20 cellular contexts compared by ENCODE assay signal in the genomic region with DNA sequence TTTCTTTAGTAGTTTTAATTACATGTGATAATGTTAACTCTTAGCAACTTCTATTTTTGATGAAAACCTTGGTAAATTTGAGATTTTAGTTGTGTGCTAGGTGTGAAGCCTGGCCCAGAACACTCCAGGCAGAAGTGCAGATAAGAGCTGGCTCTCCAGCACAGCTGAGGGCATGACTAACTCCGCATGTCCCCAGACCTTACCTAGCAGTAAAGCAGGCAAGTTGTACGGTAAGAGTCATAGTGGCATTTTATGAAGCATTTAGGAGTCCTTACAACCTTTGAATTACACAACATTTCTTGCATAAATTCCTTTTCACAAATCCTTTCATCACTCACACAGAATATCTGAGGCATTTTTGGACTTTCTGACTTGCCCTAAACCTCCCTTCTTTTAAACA.
DNase-seq lines count a peak whose midpoint lies in the region; ATAC-seq and TF ChIP-seq lines count a peak whose summit lies in the region.
"Had no signal": no experiment of that assay in that cellular context is flagged by ENCODE, and none has a peak within 500 bp of the region (broad histone marks: within the 10 kb centered on the region; RNA-seq: fewer than 3 reads in every experiment).

No MANE protein-coding gene starts in this region.

- H3K27ac Mint-ChIP-seq in MCF 10A (ENCODE audit: low read depth, unreplicated experiment): no peak overlapping the region
- no peak overlapping the region for H3K27ac Mint-ChIP-seq in activated CD4-positive, alpha-beta memory T cell treated with anti-CD3 and anti-CD28 coated beads for 36 hours
- H3K27ac Mint-ChIP-seq: B cell; CD8-positive, alpha-beta T cell; HFFc6 had no signal

- H3K4me3 Mint-ChIP-seq in MCF 10A (ENCODE audit: unreplicated experiment): no peak overlapping the region
- H3K4me3 Mint-ChIP-seq in activated CD4-positive, alpha-beta memory T cell treated with anti-CD3 and anti-CD28 coated beads for 36 hours: no peak overlapping the region
- H3K4me3 Mint-ChIP-seq: B cell; CD8-positive, alpha-beta T cell; HFFc6 had no signal

- no peaks in the 10 kb centered on the region for H4K20me1 ChIP-seq in mammary epithelial cell (ENCODE audit: insufficient read depth, low read length)
- H4K20me1 ChIP-seq: BLaER1 treated with 17β-estradiol and CSF1 and Interleukin-3, amounts not matched to agents 10 nM and 100 nM had no signal

- dilution Hi-C loops in mammary epithelial cell (cut with HindIII; ENCODE audit: low sequenced_read_pairs): no loop called here

- ATAC-seq in left lung (peak; percentile 99), upper lobe of right lung (peak; percentile 79)
- ATAC-seq: CD8-positive, alpha-beta T cell; GM12878; HCT116 had no signal

- H3K27ac ChIP-seq in breast epithelium (no peak overlapping the region), mammary epithelial cell (ENCODE audit: insufficient read depth, low read depth, low read length) (no peak overlapping the region), left lung (no peak overlapping the region), upper lobe of right lung (no peak overlapping the region)
- H3K27ac ChIP-seq: BLaER1 treated with 17β-estradiol and CSF1 and Interleukin-3, amounts not matched to agents 10 nM and 100 nM had no signal

- 89% methylated on average over 2 of the region's 2 CpGs for WGBS in mammary epithelial cell (ENCODE audit: low coverage, missing lambda C conversion rate)

- no TSS peak for BruUV-seq in MCF 10A (replicated peaks; lab: Mats Ljungman, UMichigan)
- BruUV-seq in mammary epithelial cell (replicated peaks; lab: Mats Ljungman, UMichigan): no TSS peak

- H3K9me3 Mint-ChIP-seq in MCF 10A (ENCODE audit: unreplicated experiment): no peaks in the 10 kb centered on the region
- H3K9me3 Mint-ChIP-seq in activated CD4-positive, alpha-beta memory T cell treated with anti-CD3 and anti-CD28 coated beads for 36 hours: peaks cover 2% of the 10 kb centered on the region

- no peak overlapping the region for H3K9ac ChIP-seq in mammary epithelial cell (ENCODE audit: insufficient read depth, low read length)
- H3K9ac ChIP-seq: BLaER1 treated with 17β-estradiol and CSF1 and Interleukin-3, amounts not matched to agents 10 nM and 100 nM had no signal

- intact Hi-C loops in MCF 10A (cut with micrococcal nuclease) (no loop called here), breast epithelium (cut with DNase I; ENCODE audit: low total_unique reads) (no loop called here), mammary epithelial cell (cut with micrococcal nuclease) (no loop called here), left lung (cut with DNase I) (no loop called here), upper lobe of right lung (cut with DNase I) (no loop called here)
- intact Hi-C loops in activated CD4-positive, alpha-beta memory T cell treated with anti-CD3 and anti-CD28 coated beads for 36 hours (cut with micrococcal nuclease): no loop called here

- H3K9me3 ChIP-seq in breast epithelium: no peaks in the 10 kb centered on the region
- no peaks in the 10 kb centered on the region for H3K9me3 ChIP-seq in mammary epithelial cell (replicated peaks; ENCODE audit: insufficient read depth, low read length)
- H3K9me3 ChIP-seq in left lung: peaks cover 0 to 7% of the 10 kb centered on the region in 2 donors
- no peaks in the 10 kb centered on the region for H3K9me3 ChIP-seq in upper lobe of right lung

- H3K36me3 ChIP-seq in breast epithelium (no peaks in the 10 kb centered on the region), mammary epithelial cell (ENCODE audit: insufficient read depth, low read length) (no peaks in the 10 kb centered on the region), left lung (no peaks in the 10 kb centered on the region), upper lobe of right lung (no peaks in the 10 kb centered on the region)
- H3K36me3 ChIP-seq: BLaER1 treated with 17β-estradiol and CSF1 and Interleukin-3, amounts not matched to agents 10 nM and 100 nM had no signal

- H3K4me1 ChIP-seq in breast epithelium (no peaks in the 10 kb centered on the region), mammary epithelial cell (ENCODE audit: insufficient read depth, low read length) (peaks cover 5% of the 10 kb centered on the region), left lung (no peaks in the 10 kb centered on the region), upper lobe of right lung (no peaks in the 10 kb centered on the region)
- H3K4me1 ChIP-seq: BLaER1 treated with 17β-estradiol and CSF1 and Interleukin-3, amounts not matched to agents 10 nM and 100 nM had no signal

- H3K79me2 ChIP-seq in mammary epithelial cell (ENCODE audit: insufficient read depth, low read length): no peaks in the 10 kb centered on the region

- H3K4me2 ChIP-seq in mammary epithelial cell (ENCODE audit: insufficient read depth, low read depth, low read length): no peak overlapping the region
- H3K4me2 ChIP-seq: BLaER1 treated with 17β-estradiol and CSF1 and Interleukin-3, amounts not matched to agents 10 nM and 100 nM had no signal

- no peaks in the 10 kb centered on the region for H3K36me3 Mint-ChIP-seq in MCF 10A (ENCODE audit: insufficient read depth, unreplicated experiment)
- no peaks in the 10 kb centered on the region for H3K36me3 Mint-ChIP-seq in activated CD4-positive, alpha-beta memory T cell treated with anti-CD3 and anti-CD28 coated beads for 36 hours
- H3K36me3 Mint-ChIP-seq: CD8-positive, alpha-beta T cell had no signal

- no peak for TF ChIP-seq POLR2A in breast epithelium (IDR thresholded peaks at IDR 0.05)

- H3K4me1 Mint-ChIP-seq in MCF 10A (ENCODE audit: insufficient read depth, unreplicated experiment): peaks cover 5% of the 10 kb centered on the region
- no peaks in the 10 kb centered on the region for H3K4me1 Mint-ChIP-seq in activated CD4-positive, alpha-beta memory T cell treated with anti-CD3 and anti-CD28 coated beads for 36 hours (ENCODE audit: low read depth)
- H3K4me1 Mint-ChIP-seq: B cell had no signal

- POLR2A ChIA-PET in MCF 10A (lab: Yijun Ruan, JAX): interaction anchor here (0.8 kb wide), 1 partner anchor 16 kb away, joined by 3 read pairs; no protein-coding TSS in a partner anchor
- POLR2A ChIA-PET in activated CD4-positive, alpha-beta memory T cell treated with anti-CD3 and anti-CD28 coated beads for 36 hours (lab: Charles Lee): no interaction called here

- CTCF ChIA-PET in MCF 10A (lab: Yijun Ruan, JAX) (interaction anchor here (0.7 kb wide), 1 partner anchor 19 kb away, joined by 5 read pairs; no protein-coding TSS in a partner anchor), mammary epithelial cell (lab: Charles Lee; ENCODE audit: low non-redundant PET) (no interaction called here)
- CTCF ChIA-PET in activated CD4-positive, alpha-beta memory T cell treated with anti-CD3 and anti-CD28 coated beads for 36 hours (lab: Charles Lee): no interaction called here

- H3K4me3 ChIP-seq in breast epithelium: no peak overlapping the region
- H3K4me3 ChIP-seq in mammary epithelial cell (replicated peaks in 1 of 3; ENCODE audit: insufficient read depth in 1 of 3, low read depth in 2 of 3, low read length in 3 of 3): no peak overlapping the region
- no peak overlapping the region for H3K4me3 ChIP-seq in left lung
- H3K4me3 ChIP-seq in upper lobe of right lung: no peak overlapping the region
- H3K4me3 ChIP-seq: BLaER1 treated with 17β-estradiol and CSF1 and Interleukin-3, amounts not matched to agents 10 nM and 100 nM; GM12878 had no signal

- TF ChIP-seq CTCF in MCF 10A (IDR thresholded peaks at IDR 0.05; ENCODE audit: unreplicated experiment) (no peak), breast epithelium (IDR thresholded peaks at IDR 0.05) (no peak), mammary epithelial cell (conservative IDR thresholded peaks at IDR 0.05 in 1 of 2, IDR thresholded peaks at IDR 0.05 in 1 of 2; ENCODE audit: extremely low read depth in 1 of 2, insufficient read depth in 1 of 2, low read depth in 1 of 2, low read length in 2 of 2) (no peak), left lung (IDR thresholded peaks at IDR 0.05) (no peak), upper lobe of right lung (IDR thresholded peaks at IDR 0.05) (no peak)

- DNase-seq in MCF 10A (ENCODE audit: unreplicated experiment) (peak; percentile 55), breast epithelium (ENCODE audit: low spot score in 2 of 2) (no peak), mammary epithelial cell (peak; percentile 17), left lung (peak in 1 of 2 donors; percentile 56), upper lobe of right lung (no peak), NCI-H1105 (lab: John Stamatoyannopoulos, UW) (no peak)
- DNase-seq in activated CD4-positive, alpha-beta memory T cell treated with anti-CD3 and anti-CD28 coated beads for 36 hours: no peak
- DNase-seq: CD8-positive, alpha-beta T cell; COR-L47; DMS 273 treated with DMSO at 0.1 percent for 48 hours; DMS53; DND-41; EL; GOT3; H7; HFFc6 had no signal

- H3K27me3 Mint-ChIP-seq in MCF 10A (ENCODE audit: insufficient read depth, unreplicated experiment): no peaks in the 10 kb centered on the region
- H3K27me3 Mint-ChIP-seq in activated CD4-positive, alpha-beta memory T cell treated with anti-CD3 and anti-CD28 coated beads for 36 hours: peaks cover 9% of the 10 kb centered on the region

- in situ Hi-C loops in mammary epithelial cell (cut with MboI; ENCODE audit: low sequenced_read_pairs in 2 of 2): no loop called here

- H3K27me3 ChIP-seq in breast epithelium (no peaks in the 10 kb centered on the region), mammary epithelial cell (ENCODE audit: insufficient read depth, low read length) (no peaks in the 10 kb centered on the region), left lung (no peaks in the 10 kb centered on the region), upper lobe of right lung (no peaks in the 10 kb centered on the region)
- H3K27me3 ChIP-seq: BLaER1 treated with 17β-estradiol and CSF1 and Interleukin-3, amounts not matched to agents 10 nM and 100 nM had no signal

- H2AFZ ChIP-seq in mammary epithelial cell (ENCODE audit: low read depth, low read length): no peak overlapping the region

Comparison
In these comparisons a context has a peak if more than half of its experiments do, and no peak if none do; other contexts are left out.
1. DNase-seq: peak in MCF 10A (single experiment) and mammary epithelial cell (single experiment); none in breast epithelium (0 of 2), upper lobe of right lung (single experiment), activated CD4-positive, alpha-beta memory T cell treated with anti-CD3 and anti-CD28 coated beads for 36 hours (single experiment) and NCI-H1105 (single experiment).